ENCODE assay signal across 10 cellular contexts in genomic region chr13:96817336-96817941, GRCh38.
DNase-seq lines count a peak whose midpoint lies in the region; ATAC-seq and TF ChIP-seq lines count a peak whose summit lies in the region.
"Had no signal": no experiment of that assay in that cellular context is flagged by ENCODE, and none has a peak within 500 bp of the region (broad histone marks: within the 10 kb centered on the region; RNA-seq: fewer than 3 reads in every experiment).

No MANE protein-coding gene starts in this region.

- peak overlapping the region; percentile 5 for H3K9ac ChIP-seq in iPS-18a (ENCODE audit: low read length)

- H3K27ac ChIP-seq in heart right ventricle (no peak overlapping the region), iPS-18a (ENCODE audit: low read length) (no peak overlapping the region)

- H3K36me3 ChIP-seq in heart right ventricle (no peaks in the 10 kb centered on the region), iPS-18a (ENCODE audit: control insufficient read depth, low read depth, low read length) (no peaks in the 10 kb centered on the region)

- H3K36me3 Mint-ChIP-seq in activated naive CD8-positive, alpha-beta T cell treated with anti-CD3 and anti-CD28 coated beads, Interleukin-2, amount 50 U/mL, for 24 hours (ENCODE audit: low read depth): no peaks in the 10 kb centered on the region
- H3K36me3 Mint-ChIP-seq: activated naive CD4-positive, alpha-beta T cell treated with anti-CD3 and anti-CD28 coated beads, Interleukin-2, amount 50 U/mL, for 24 hours had no signal

- no peak overlapping the region for H3K4me3 ChIP-seq in heart right ventricle
- no peak overlapping the region for H3K4me3 ChIP-seq in iPS-18a (ENCODE audit: low read length)
- H3K4me3 ChIP-seq: skin epidermis had no signal

- H3K9me3 Mint-ChIP-seq in activated naive CD8-positive, alpha-beta T cell treated with anti-CD3 and anti-CD28 coated beads, Interleukin-2, amount 50 U/mL, for 24 hours: peaks cover 9% of the 10 kb centered on the region

- no peaks in the 10 kb centered on the region for H3K4me1 ChIP-seq in heart right ventricle
- H3K4me1 ChIP-seq in iPS-18a (ENCODE audit: control insufficient read depth, low read depth, low read length): peaks cover 17% of the 10 kb centered on the region

- ATAC-seq in heart right ventricle: no peak
- no peak for ATAC-seq in left cardiac atrium
- ATAC-seq in activated naive CD8-positive, alpha-beta T cell treated with anti-CD3 and anti-CD28 coated beads, Interleukin-2, amount 50 U/mL, for 24 hours: no peak

- no peaks in the 10 kb centered on the region for H3K27me3 Mint-ChIP-seq in activated naive CD8-positive, alpha-beta T cell treated with anti-CD3 and anti-CD28 coated beads, Interleukin-2, amount 50 U/mL, for 24 hours
- H3K27me3 Mint-ChIP-seq: activated naive CD4-positive, alpha-beta T cell treated with anti-CD3 and anti-CD28 coated beads, Interleukin-2, amount 50 U/mL, for 24 hours had no signal

- no peak overlapping the region for H3K4me3 Mint-ChIP-seq in activated naive CD8-positive, alpha-beta T cell treated with anti-CD3 and anti-CD28 coated beads, Interleukin-2, amount 50 U/mL, for 24 hours
- H3K4me3 Mint-ChIP-seq: activated naive CD4-positive, alpha-beta T cell treated with anti-CD3 and anti-CD28 coated beads, Interleukin-2, amount 50 U/mL, for 24 hours had no signal

- H3K9me3 ChIP-seq in heart right ventricle (peaks cover 0 to 19% (median 0%) of the 10 kb centered on the region in 11 donors), iPS-18a (ENCODE audit: control insufficient read depth, low read depth, low read length) (no peaks in the 10 kb centered on the region)

- H3K27me3 ChIP-seq in heart right ventricle: no peaks in the 10 kb centered on the region
- H3K27me3 ChIP-seq in iPS-18a (ENCODE audit: control insufficient read depth, insufficient read depth, low read length): no peaks in the 10 kb centered on the region

- WGBS in heart right ventricle, 2 donors: 21 to 23% methylated on average over 4 of the region's 4 CpGs

- DNase-seq in heart right ventricle (no peak), left cardiac atrium (no peak), SK-N-DZ (ENCODE audit: low spot score) (peak; percentile 55), NCI-H2227 (lab: John Stamatoyannopoulos, UW; ENCODE audit: unreplicated experiment) (no peak), AG08395 (ENCODE audit: low spot score) (no peak)
- no peak for DNase-seq in activated naive CD8-positive, alpha-beta T cell treated with anti-CD3 and anti-CD28 coated beads, Interleukin-2, amount 50 U/mL, for 24 hours
- DNase-seq in activated T-cell treated with anti-CD3 and anti-CD28 coated beads, Interleukin-2, amount 50 U/mL, for 48 hours: no peak

- H3K4me1 Mint-ChIP-seq in activated naive CD8-positive, alpha-beta T cell treated with anti-CD3 and anti-CD28 coated beads, Interleukin-2, amount 50 U/mL, for 24 hours: no peaks in the 10 kb centered on the region
- H3K4me1 Mint-ChIP-seq: activated naive CD4-positive, alpha-beta T cell treated with anti-CD3 and anti-CD28 coated beads, Interleukin-2, amount 50 U/mL, for 24 hours had no signal

- TF ChIP-seq CTCF in heart right ventricle (IDR thresholded peaks at IDR 0.05): peak in 8 of 9 donors; percentile 22 to 61 (median 47)

- intact Hi-C loops in heart right ventricle (cut with DNase I) (loop anchor here in 7 of 10 donors (2.0 to 10.0 kb wide), 5 partner anchors 127 to 797 kb away; no protein-coding TSS in a partner anchor), left cardiac atrium (cut with DNase I) (loop anchor here in 1 of 2 donors (2.0 to 10.0 kb wide), 2 partner anchors 673 to 797 kb away; no protein-coding TSS in a partner anchor)

- no peak overlapping the region for H3K27ac Mint-ChIP-seq in activated naive CD8-positive, alpha-beta T cell treated with anti-CD3 and anti-CD28 coated beads, Interleukin-2, amount 50 U/mL, for 24 hours
- H3K27ac Mint-ChIP-seq: activated naive CD4-positive, alpha-beta T cell treated with anti-CD3 and anti-CD28 coated beads, Interleukin-2, amount 50 U/mL, for 24 hours had no signal
